11 cellular contexts compared by ENCODE assay signal in the genomic region with DNA sequence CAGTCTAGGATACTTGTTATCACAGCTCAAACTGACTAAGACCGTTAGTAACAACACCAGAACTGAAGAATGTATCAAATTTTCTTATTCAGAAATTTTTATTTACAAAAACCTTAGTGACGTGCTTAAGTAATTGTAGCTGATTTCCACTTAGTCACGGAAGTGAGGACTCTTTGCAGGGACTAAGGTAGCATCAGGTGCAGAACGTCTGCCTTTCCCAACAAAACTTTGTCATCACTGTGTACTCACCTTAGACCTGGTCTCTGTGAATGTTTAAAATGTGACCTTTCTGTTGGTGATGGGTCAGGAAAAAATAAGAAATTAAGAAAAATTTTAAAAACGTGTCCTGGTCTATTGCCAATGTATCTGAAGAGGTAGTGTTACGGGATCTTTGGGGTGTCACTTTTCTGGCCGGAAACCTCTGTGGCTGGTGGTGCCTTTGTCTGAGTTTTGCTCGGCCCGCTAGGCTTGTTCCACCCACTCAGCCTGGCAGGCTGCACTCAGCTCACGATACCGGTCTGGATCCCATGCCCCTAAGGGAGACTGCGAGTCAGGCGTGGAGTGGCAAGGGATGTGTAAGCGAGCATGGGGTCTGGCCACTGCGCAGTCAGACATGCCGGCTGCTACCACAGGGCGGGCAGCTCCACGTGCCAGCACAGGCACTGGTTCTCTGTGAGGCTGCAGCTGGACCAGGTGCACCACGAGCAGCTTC. TPM values are rescaled to one million over a fixed set of nuclear protein-coding genes. Genes with fewer than 3 reads are reported as not detected.
DNase-seq lines count a peak whose midpoint lies in the region; ATAC-seq and TF ChIP-seq lines count a peak whose summit lies in the region.
"Had no signal": no experiment of that assay in that cellular context is flagged by ENCODE, and none has a peak within 500 bp of the region (broad histone marks: within the 10 kb centered on the region; RNA-seq: fewer than 3 reads in every experiment).

No MANE protein-coding gene starts in this region.

- WGBS in endodermal cell (ENCODE audit: insufficient coverage in 1 of 2, insufficient read length in 1 of 2), 2 experiments = 95 to 96% methylated on average over 18 to 19 of the region's 19 CpGs

- no peak overlapping the region for H3K27ac ChIP-seq in endodermal cell (ENCODE audit: low read depth, low read length)
- H3K27ac ChIP-seq: VCaP had no signal

- H3K27ac Mint-ChIP-seq in T-cell (peak overlapping the region; percentile 99 to 100), endodermal cell (no peak overlapping the region)

- no peaks in the 10 kb centered on the region for H3K4me1 ChIP-seq in endodermal cell (ENCODE audit: control insufficient read depth, insufficient read depth, low read length)

- H3K36me3 Mint-ChIP-seq in T-cell (no peaks in the 10 kb centered on the region), endodermal cell (ENCODE audit: low read depth) (no peaks in the 10 kb centered on the region)

- DNase-seq in T-cell (peak in 33 of 34 experiments; percentile 34 to 71 (median 54)), left cardiac atrium (peak; percentile 26), endodermal cell (no peak), NCI-H345 treated with DMSO at 0.1 percent for 48 hours (lab: John Stamatoyannopoulos, UW; ENCODE audit: unreplicated experiment) (no peak)
- DNase-seq in activated T-cell treated with anti-CD3 and anti-CD28 coated beads, Interleukin-2, amount 50 U/mL, for 48 hours = peak; percentile 83 to 84
- DNase-seq in stimulated activated CD8-positive, alpha-beta memory T cell treated with anti-CD3 and anti-CD28 coated beads, Interleukin-15, amount 100 ng/mL, for 48 hours (ENCODE audit: low read depth in 2 of 2) = peak; percentile 67 to 71
- DNase-seq: NCI-H526 treated with DMSO at 0.1 percent for 48 hours had no signal

- H3K9me3 Mint-ChIP-seq in T-cell (no peaks in the 10 kb centered on the region), endodermal cell (no peaks in the 10 kb centered on the region)

- H3K9me3 ChIP-seq in endodermal cell (ENCODE audit: control insufficient read depth, low read length) = no peaks in the 10 kb centered on the region

- ATAC-seq in T-cell (replicated peaks in 1 of 4) = peak; percentile 10 to 36 (median 24)
- peak in 1 of 2 donors; percentile 16 for ATAC-seq in left cardiac atrium
- no peak for ATAC-seq in GM18868 (IDR thresholded peaks at IDR 0.05; ENCODE audit: unreplicated experiment)
- ATAC-seq in HG03135 (IDR thresholded peaks at IDR 0.05; ENCODE audit: unreplicated experiment) = no peak

- CTCF ChIA-PET in T-cell (lab: Charles Lee) = interaction anchor here (0.8 to 6.0 kb wide), 16 partner anchors 11 to 154 kb away, joined by 3 to 45 read pairs (median 5); partner anchors contain the start of gene LRRC8C (in 1 of the 2)

- no peak overlapping the region for H3K4me3 ChIP-seq in endodermal cell (ENCODE audit: low read length)
- H3K4me3 ChIP-seq: smooth muscle cell had no signal

- H3K27me3 Mint-ChIP-seq in T-cell (no peaks in the 10 kb centered on the region), endodermal cell (ENCODE audit: insufficient read depth) (no peaks in the 10 kb centered on the region)

- peak overlapping the region; percentile 76 to 85 (median 84) for H3K4me3 Mint-ChIP-seq in T-cell
- no peak overlapping the region for H3K4me3 Mint-ChIP-seq in endodermal cell

- H3K4me1 Mint-ChIP-seq in T-cell (peaks cover 89 to 96% (median 96%) of the 10 kb centered on the region in 3 donors), endodermal cell (peaks cover 8% of the 10 kb centered on the region)

- no peak overlapping the region for H3K9ac ChIP-seq in endodermal cell (ENCODE audit: extremely low read depth, low read length, poor library complexity, severe bottlenecking)

- intact Hi-C loops in left cardiac atrium (cut with DNase I) = loop anchor here (1.0 to 10.0 kb wide), 2 partner anchors 24 to 84 kb away; partner anchors contain the start of gene LRRC8B (in 2 of the 2)

- no peak for TF ChIP-seq CTCF in endodermal cell (conservative IDR thresholded peaks at IDR 0.05)

- H3K36me3 ChIP-seq in endodermal cell (ENCODE audit: control insufficient read depth, insufficient read depth, low read length) = no peaks in the 10 kb centered on the region

- no peaks in the 10 kb centered on the region for H3K27me3 ChIP-seq in endodermal cell (ENCODE audit: control insufficient read depth, insufficient read depth, low read length, poor library complexity, severe bottlenecking)

- POLR2A ChIA-PET in T-cell (lab: Charles Lee) = interaction anchor here (0.5 to 1.8 kb wide), 18 partner anchors 11 to 1866 kb away, joined by 3 to 10 read pairs (median 4); partner anchors contain the start of genes LRRC8B (in 2 of the 2) and LRRC8C (in 1 of the 2)

RNA-seq across cellular contexts. Expression of gene LRRC8C, which starts 24.1 kb away (rescaled TPM):
- total RNA-seq in T-cell = 10 to 100 TPM; 33.4 to 48.4 (median 41.9) TPM
- 10 to 100 TPM in 1 of 2 donors, 1 to 10 TPM in 1; 8.4 to 14.4 TPM for total RNA-seq in left cardiac atrium
- total RNA-seq in endodermal cell = 1 to 10 TPM; 2.5 to 5.5 TPM
- polyA plus RNA-seq in endodermal cell (2013, experiment 1 of 2) = 1.9 TPM
- polyA plus RNA-seq in endodermal cell (2013, experiment 2 of 2) = 1.9 TPM

Comparison
In these comparisons a context has a peak if more than half of its experiments do, and no peak if none do; other contexts are left out.
1. ATAC-seq: peak in T-cell (4 of 4); none in GM18868 (single experiment) and HG03135 (single experiment).
2. DNase-seq: peak in T-cell (33 of 34), activated T-cell treated with anti-CD3 and anti-CD28 coated beads, Interleukin-2, amount 50 U/mL, for 48 hours (2 of 2), left cardiac atrium (single experiment) and stimulated activated CD8-positive, alpha-beta memory T cell treated with anti-CD3 and anti-CD28 coated beads, Interleukin-15, amount 100 ng/mL, for 48 hours (2 of 2); none in endodermal cell (single experiment) and NCI-H345 treated with DMSO at 0.1 percent for 48 hours (single experiment).